In genomic region chr22:12297351-12297750, GRCh38 we compare ENCODE assay signal across 7 cellular contexts.
DNase-seq lines count a peak whose midpoint lies in the region; ATAC-seq and TF ChIP-seq lines count a peak whose summit lies in the region.
"Not testable (repeated sequence)": the region's sequence is repeated elsewhere in the genome, so short reads cannot be mapped to it uniquely, and the experiment has no call there.

No MANE protein-coding gene starts in this region.

- not testable (repeated sequence) for H3K9me3 ChIP-seq in Peyer's patch, heart left ventricle, prostate gland

- H3K27ac ChIP-seq in Peyer's patch, heart left ventricle, prostate gland: not testable (repeated sequence)

- intact Hi-C loops in heart left ventricle (cut with DNase I); prostate gland (cut with DNase I): not testable (repeated sequence)

- ATAC-seq in heart left ventricle: not testable (repeated sequence)

- H3K4me1 ChIP-seq in Peyer's patch; heart left ventricle; prostate gland (replicated peaks): not testable (repeated sequence)

- not testable (repeated sequence) for TF ChIP-seq POLR2A in Peyer's patch (IDR thresholded peaks at IDR 0.05); heart left ventricle (IDR thresholded peaks at IDR 0.05); prostate gland (IDR thresholded peaks at IDR 0.05)

- not testable (repeated sequence) for H3K4me3 ChIP-seq in Peyer's patch, heart left ventricle, prostate gland

- H3K36me3 ChIP-seq in Peyer's patch, heart left ventricle, prostate gland: not testable (repeated sequence)

- 66 to 74% (median 70%) methylated on average over 3 to 13 of the region's 13 CpGs for WGBS in heart left ventricle, 4 donors
- 70% methylated on average over 12 of the region's 13 CpGs for WGBS in prostate gland

- not testable (repeated sequence) for H3K27me3 ChIP-seq in Peyer's patch; heart left ventricle; prostate gland (replicated peaks; ENCODE audit: insufficient read depth)

- not testable (repeated sequence) for TF ChIP-seq CTCF in Peyer's patch (IDR thresholded peaks at IDR 0.05); heart left ventricle (IDR thresholded peaks at IDR 0.05); prostate gland (IDR thresholded peaks at IDR 0.05)

- DNase-seq in Peyer's patch (peak in 2 of 3 donors; percentile 6 to 45), heart left ventricle (peak in 4 of 5 donors; percentile 17 to 63 (median 20)), mesenteric fat pad (ENCODE audit: low spot score) (peak; percentile 90), prostate gland (ENCODE audit: low spot score) (peak; percentile 4), ureter (ENCODE audit: low spot score) (peak; percentile 51)
- peak; percentile 47 for DNase-seq in activated CD8-positive, alpha-beta memory T cell treated with anti-CD3 and anti-CD28 coated beads, Interleukin-2, amount 50 U/mL, for 48 hours
- peak; percentile 5 for DNase-seq in stimulated activated CD4-positive, alpha-beta T cell treated with anti-CD3 and anti-CD28 coated beads, Interleukin-4, amount 100 ng/mL, for 1 hour

Comparison
In these comparisons a context has a peak if more than half of its experiments do, and no peak if none do; other contexts are left out.
1. DNase-seq: peak in every context shown above with its lines; median percentile 90 in mesenteric fat pad; 51 in ureter; 47 in activated CD8-positive, alpha-beta memory T cell treated with anti-CD3 and anti-CD28 coated beads, Interleukin-2, amount 50 U/mL, for 48 hours; 26 in Peyer's patch; 20 in heart left ventricle; 5 in stimulated activated CD4-positive, alpha-beta T cell treated with anti-CD3 and anti-CD28 coated beads, Interleukin-4, amount 100 ng/mL, for 1 hour; 4 in prostate gland.